24 cellular contexts compared by ENCODE assay signal in the genomic region with DNA sequence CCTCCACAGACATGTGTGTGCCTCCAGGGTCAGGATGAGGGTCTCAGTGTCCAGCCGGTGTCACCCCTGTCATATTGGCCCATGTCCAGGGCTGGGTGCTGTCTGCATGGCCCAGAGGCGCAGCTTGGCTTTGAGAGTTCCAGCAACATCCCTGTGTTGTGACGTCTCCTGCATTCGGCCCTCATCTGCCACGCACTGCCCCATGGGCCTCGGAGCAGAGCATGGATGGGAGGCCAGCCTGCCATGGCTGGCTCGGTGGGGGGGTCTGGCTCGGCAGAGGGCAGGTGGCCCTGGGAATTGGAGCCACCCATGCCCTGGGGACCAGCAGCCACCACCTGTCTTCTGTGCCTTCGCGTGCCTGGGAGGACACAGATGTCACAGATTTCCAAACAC. TPM values are rescaled to one million over a fixed set of nuclear protein-coding genes. Genes with fewer than 3 reads are reported as not detected.
DNase-seq lines count a peak whose midpoint lies in the region; ATAC-seq, FAIRE-seq and TF ChIP-seq lines count a peak whose summit lies in the region.
"Had no signal": no experiment of that assay in that cellular context is flagged by ENCODE, and none has a peak within 500 bp of the region (broad histone marks: within the 10 kb centered on the region; RNA-seq: fewer than 3 reads in every experiment).

No MANE protein-coding gene starts in this region.

- FAIRE-seq in GM12892 (lab: Jason Lieb, UNC): no peak
- FAIRE-seq: H1 had no signal

- TF ChIP-seq POLR2A in GM12892 (IDR thresholded peaks at IDR 0.05; ENCODE audit: low read depth, low read length): no peak

- H3K4me1 Mint-ChIP-seq in glutamatergic neuron (ENCODE audit: low read depth, unreplicated experiment) (peaks cover 23% of the 10 kb centered on the region), progenitor cell of endocrine pancreas (ENCODE audit: low read depth) (no peaks in the 10 kb centered on the region)

- H3K27me3 Mint-ChIP-seq in glutamatergic neuron (ENCODE audit: unreplicated experiment): peaks cover 9% of the 10 kb centered on the region
- H3K27me3 Mint-ChIP-seq in progenitor cell of endocrine pancreas: no peaks in the 10 kb centered on the region

- H3K27ac Mint-ChIP-seq in glutamatergic neuron (ENCODE audit: unreplicated experiment) (peak overlapping the region; percentile 39), progenitor cell of endocrine pancreas (peak overlapping the region; percentile 41)
- H3K27ac Mint-ChIP-seq: CD8-positive, alpha-beta T cell had no signal

- H3K36me3 Mint-ChIP-seq in glutamatergic neuron (ENCODE audit: unreplicated experiment) (no peaks in the 10 kb centered on the region), progenitor cell of endocrine pancreas (ENCODE audit: insufficient read depth) (peaks cover 6% of the 10 kb centered on the region)

- DNase-seq in NCI-H82 (lab: John Stamatoyannopoulos, UW) (peak; percentile 11), NCI-H82 treated with DMSO at 0.1 percent for 48 hours (lab: John Stamatoyannopoulos, UW; ENCODE audit: unreplicated experiment) (no peak), NCI-H2171 (lab: John Stamatoyannopoulos, UW) (peak; percentile 48), glutamatergic neuron (no peak), progenitor cell of endocrine pancreas (ENCODE audit: low spot score, unreplicated experiment) (no peak), GM12892 (ENCODE audit: insufficient read length) (no peak), NCI-H226 (no peak)
- DNase-seq: 8988T; Calu3; CD8-positive, alpha-beta T cell; DMS53; EL; MM.1S; NCI-H1092; NCI-H1436 treated with DMSO at 0.1 percent for 48 hours; NCI-H2029; NCI-H2227 treated with DMSO at 0.1 percent for 48 hours; NCI-H69; NK-92 treated with Interleukin-12 subunit alpha and Interleukin-12 subunit beta, amount 100 ng/mL, for 24 hours; Peyer's patch; SHP77 treated with DMSO at 0.1 percent for 48 hours; SK-N-SH had no signal

- ATAC-seq in GM19397 (IDR thresholded peaks at IDR 0.05; ENCODE audit: unreplicated experiment): no peak
- ATAC-seq: CD8-positive, alpha-beta T cell had no signal

- H3K9me3 Mint-ChIP-seq in glutamatergic neuron (ENCODE audit: unreplicated experiment) (peaks cover 12% of the 10 kb centered on the region), progenitor cell of endocrine pancreas (ENCODE audit: low read depth) (no peaks in the 10 kb centered on the region)
- H3K9me3 Mint-ChIP-seq: CD8-positive, alpha-beta T cell had no signal

- H3K4me3 Mint-ChIP-seq in glutamatergic neuron (ENCODE audit: unreplicated experiment) (no peak overlapping the region), progenitor cell of endocrine pancreas (ENCODE audit: low read depth) (no peak overlapping the region)
- H3K4me3 Mint-ChIP-seq: CD8-positive, alpha-beta T cell had no signal

- TF ChIP-seq CTCF in glutamatergic neuron (IDR thresholded peaks at IDR 0.05; ENCODE audit: partially characterized antibody, unreplicated experiment): no peak
- no peak for TF ChIP-seq CTCF in progenitor cell of endocrine pancreas (IDR thresholded peaks at IDR 0.05; ENCODE audit: unreplicated experiment)

RNA-seq across cellular contexts. Expression of a gene that starts 10.8 kb away (rescaled TPM):
- total RNA-seq in glutamatergic neuron (ENCODE audit: unreplicated experiment) (2.7 TPM), progenitor cell of endocrine pancreas (2.4 and 3.5 TPM in 2 replicates)
- polyA plus RNA-seq in GM12892 (2012; ENCODE audit: missing spikeins): 0.32 TPM

RNA-seq across cellular contexts. Expression of a gene that starts 32.1 kb away (rescaled TPM):
- total RNA-seq in glutamatergic neuron (ENCODE audit: unreplicated experiment) (261 TPM), progenitor cell of endocrine pancreas (227 and 238 TPM in 2 replicates)
- 24.6 TPM for polyA plus RNA-seq in GM12892 (2012; ENCODE audit: missing spikeins)

Comparison
In these comparisons a context has a peak if more than half of its experiments do, and no peak if none do; other contexts are left out.
1. DNase-seq: peak in NCI-H82 (single experiment) and NCI-H2171 (single experiment); none in NCI-H82 treated with DMSO at 0.1 percent for 48 hours (single experiment), glutamatergic neuron (single experiment), progenitor cell of endocrine pancreas (single experiment), GM12892 (single experiment) and NCI-H226 (single experiment).